Comparison of ENCODE assay signal across 7 cellular contexts in the genomic region with DNA sequence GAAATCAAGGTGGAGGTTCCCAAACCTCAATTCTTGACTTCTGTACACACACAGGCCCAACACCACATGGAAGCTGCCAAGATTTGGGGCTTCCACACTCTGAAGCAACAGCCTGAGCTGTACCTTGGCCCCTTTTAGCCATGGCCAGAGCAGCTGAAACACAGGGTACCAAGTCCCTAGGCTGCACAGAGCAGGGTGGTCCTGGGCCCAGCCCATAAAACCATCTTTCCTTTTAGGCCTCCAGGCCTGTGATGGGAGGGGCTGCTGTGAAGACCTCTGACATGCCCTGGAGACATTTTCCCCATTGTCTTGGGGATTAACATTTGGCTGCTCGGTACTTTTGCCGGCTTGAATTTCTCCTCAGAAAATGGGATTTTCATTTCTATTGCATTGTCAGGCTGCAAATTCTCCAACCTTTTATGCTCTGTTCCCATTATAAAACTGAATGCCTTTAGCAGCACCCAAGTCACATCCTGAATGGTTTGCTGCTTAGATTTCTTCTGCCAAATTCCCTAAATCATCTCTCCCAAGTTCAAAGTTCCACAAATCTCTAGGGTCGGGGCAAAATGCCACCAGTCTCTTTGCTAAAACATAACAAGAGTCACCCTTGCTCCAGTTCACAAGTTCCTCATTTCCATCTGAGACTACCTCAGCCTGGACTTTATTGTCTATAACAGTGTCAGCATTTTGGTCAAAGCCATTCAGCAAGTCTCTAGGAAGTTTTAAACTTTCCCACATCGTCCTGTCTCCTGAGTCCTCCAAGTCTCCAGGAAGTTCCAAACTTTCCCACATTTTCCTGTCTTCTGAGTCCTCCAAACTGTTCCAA.
A peak's percentile ranks its signal among the peaks of the same experiment; 100 is the strongest.
DNase-seq lines count a peak whose midpoint lies in the region; ATAC-seq lines count a peak whose summit lies in the region.
"Not testable (repeated sequence)": the region's sequence is repeated elsewhere in the genome, so short reads cannot be mapped to it uniquely, and the experiment has no call there.

No MANE protein-coding gene starts in this region.

- H3K9me3 ChIP-seq in HAP-1, result not testable (repeated sequence)

- DNase-seq in CD1c-positive myeloid dendritic cell (ENCODE audit: extremely low spot score) (peak; percentile 20), HAP-1 (ENCODE audit: low spot score in 2 of 2) (peak; percentile 74 to 87), OCI-M1 (lab: John Stamatoyannopoulos, UW) (peak; percentile 27)
- not testable (repeated sequence) for DNase-seq in activated CD8-positive, alpha-beta T cell treated with anti-CD3 and anti-CD28 coated beads, Interleukin-2, amount 10 ng/mL, durations not matched to agents 7 days and 5 days; activated T-helper 2 cell treated with anti-CD3 and anti-CD28 coated beads, Interferon-gamma antibody, Interleukin-2, Interleukin-4, amounts not matched to agents 10 μg/mL and 5 μg/mL and 100 μg/mL, durations not matched to agents 14 hours and 24 hours and 36 hours (ENCODE audit: low spot score); naive B cell

- H3K27me3 Mint-ChIP-seq in activated CD8-positive, alpha-beta T cell treated with anti-CD3 and anti-CD28 coated beads, Interleukin-2, amount 10 ng/mL, durations not matched to agents 7 days and 5 days (ENCODE audit: low read depth); activated T-helper 2 cell treated with anti-CD3 and anti-CD28 coated beads, Interferon-gamma antibody, Interleukin-2, Interleukin-4, amounts not matched to agents 10 μg/mL and 5 μg/mL and 100 μg/mL, durations not matched to agents 14 hours and 24 hours and 36 hours (ENCODE audit: low read depth); dendritic cell treated with granulocyte-macrophage colony-stimulating factor and Interleukin-4, amounts not matched to agents 40 ng/mL and 50 ng/mL, for 4 days; naive B cell: not testable (repeated sequence)

- intact Hi-C loops in activated T-helper 2 cell treated with anti-CD3 and anti-CD28 coated beads, Interferon-gamma antibody, Interleukin-2, Interleukin-4, amounts not matched to agents 10 μg/mL and 5 μg/mL and 100 μg/mL, durations not matched to agents 14 hours and 24 hours and 36 hours (cut with micrococcal nuclease), result loop anchor here (5.0 kb wide), 2 partner anchors 43 to 83 kb away; partner anchors contain the start of gene USP15
- intact Hi-C loops in dendritic cell treated with granulocyte-macrophage colony-stimulating factor and Interleukin-4, amounts not matched to agents 40 ng/mL and 50 ng/mL, for 4 days (cut with micrococcal nuclease), result not testable (repeated sequence)

- CTCF ChIA-PET in activated CD8-positive, alpha-beta T cell treated with anti-CD3 and anti-CD28 coated beads, Interleukin-2, amount 10 ng/mL, durations not matched to agents 7 days and 5 days (lab: Charles Lee), result not testable (repeated sequence)

- peaks cover 67% of the 10 kb centered on the region for H3K36me3 Mint-ChIP-seq in activated CD8-positive, alpha-beta T cell treated with anti-CD3 and anti-CD28 coated beads, Interleukin-2, amount 10 ng/mL, durations not matched to agents 7 days and 5 days (ENCODE audit: low read depth)
- peaks cover 73% of the 10 kb centered on the region for H3K36me3 Mint-ChIP-seq in activated T-helper 2 cell treated with anti-CD3 and anti-CD28 coated beads, Interferon-gamma antibody, Interleukin-2, Interleukin-4, amounts not matched to agents 10 μg/mL and 5 μg/mL and 100 μg/mL, durations not matched to agents 14 hours and 24 hours and 36 hours (ENCODE audit: low read depth)
- H3K36me3 Mint-ChIP-seq in dendritic cell treated with granulocyte-macrophage colony-stimulating factor and Interleukin-4, amounts not matched to agents 40 ng/mL and 50 ng/mL, for 4 days (ENCODE audit: low read depth), result peaks cover 77% of the 10 kb centered on the region
- H3K36me3 Mint-ChIP-seq in naive B cell, result peaks cover 36 to 45% of the 10 kb centered on the region in 2 donors

- H3K4me1 Mint-ChIP-seq in activated CD8-positive, alpha-beta T cell treated with anti-CD3 and anti-CD28 coated beads, Interleukin-2, amount 10 ng/mL, durations not matched to agents 7 days and 5 days (ENCODE audit: low read depth), result peaks cover 14% of the 10 kb centered on the region
- peaks cover 20% of the 10 kb centered on the region for H3K4me1 Mint-ChIP-seq in activated T-helper 2 cell treated with anti-CD3 and anti-CD28 coated beads, Interferon-gamma antibody, Interleukin-2, Interleukin-4, amounts not matched to agents 10 μg/mL and 5 μg/mL and 100 μg/mL, durations not matched to agents 14 hours and 24 hours and 36 hours (ENCODE audit: low read depth)
- H3K4me1 Mint-ChIP-seq in dendritic cell treated with granulocyte-macrophage colony-stimulating factor and Interleukin-4, amounts not matched to agents 40 ng/mL and 50 ng/mL, for 4 days (ENCODE audit: low read depth), result peaks cover 67% of the 10 kb centered on the region
- H3K4me1 Mint-ChIP-seq in naive B cell, result peaks cover 30 to 50% (median 30%) of the 10 kb centered on the region in 3 donors

- H3K27ac Mint-ChIP-seq in activated CD8-positive, alpha-beta T cell treated with anti-CD3 and anti-CD28 coated beads, Interleukin-2, amount 10 ng/mL, durations not matched to agents 7 days and 5 days, result peak overlapping the region; percentile 37
- peak overlapping the region; percentile 41 for H3K27ac Mint-ChIP-seq in activated T-helper 2 cell treated with anti-CD3 and anti-CD28 coated beads, Interferon-gamma antibody, Interleukin-2, Interleukin-4, amounts not matched to agents 10 μg/mL and 5 μg/mL and 100 μg/mL, durations not matched to agents 14 hours and 24 hours and 36 hours
- H3K27ac Mint-ChIP-seq in dendritic cell treated with granulocyte-macrophage colony-stimulating factor and Interleukin-4, amounts not matched to agents 40 ng/mL and 50 ng/mL, for 4 days, result peak overlapping the region; percentile 59
- peak overlapping the region in 4 of 6 donors; percentile 38 to 76 (median 65) for H3K27ac Mint-ChIP-seq in naive B cell

- H3K36me3 ChIP-seq in HAP-1 (replicated peaks), result not testable (repeated sequence)

- in situ Hi-C loops in HAP-1 (cut with MboI; ENCODE audit: low sequenced_read_pairs), result not testable (repeated sequence)

- ATAC-seq in activated CD8-positive, alpha-beta T cell treated with anti-CD3 and anti-CD28 coated beads, Interleukin-2, amount 10 ng/mL, durations not matched to agents 7 days and 5 days; naive B cell (ENCODE audit: low read depth in 2 of 2): not testable (repeated sequence)

- H3K4me3 ChIP-seq in HAP-1, result not testable (repeated sequence)

- H3K4me1 ChIP-seq in HAP-1, result peaks cover 19% of the 10 kb centered on the region

- POLR2A ChIA-PET in activated CD8-positive, alpha-beta T cell treated with anti-CD3 and anti-CD28 coated beads, Interleukin-2, amount 10 ng/mL, durations not matched to agents 7 days and 5 days (lab: Charles Lee), result not testable (repeated sequence)

- H3K9me3 Mint-ChIP-seq in activated CD8-positive, alpha-beta T cell treated with anti-CD3 and anti-CD28 coated beads, Interleukin-2, amount 10 ng/mL, durations not matched to agents 7 days and 5 days (ENCODE audit: insufficient read depth); naive B cell: not testable (repeated sequence)
- peaks cover 29% of the 10 kb centered on the region for H3K9me3 Mint-ChIP-seq in activated T-helper 2 cell treated with anti-CD3 and anti-CD28 coated beads, Interferon-gamma antibody, Interleukin-2, Interleukin-4, amounts not matched to agents 10 μg/mL and 5 μg/mL and 100 μg/mL, durations not matched to agents 14 hours and 24 hours and 36 hours
- H3K9me3 Mint-ChIP-seq in dendritic cell treated with granulocyte-macrophage colony-stimulating factor and Interleukin-4, amounts not matched to agents 40 ng/mL and 50 ng/mL, for 4 days, result peaks cover 24% of the 10 kb centered on the region

- not testable (repeated sequence) for H3K27me3 ChIP-seq in HAP-1 (ENCODE audit: low read depth)

- not testable (repeated sequence) for H3K4me3 Mint-ChIP-seq in activated CD8-positive, alpha-beta T cell treated with anti-CD3 and anti-CD28 coated beads, Interleukin-2, amount 10 ng/mL, durations not matched to agents 7 days and 5 days; activated T-helper 2 cell treated with anti-CD3 and anti-CD28 coated beads, Interferon-gamma antibody, Interleukin-2, Interleukin-4, amounts not matched to agents 10 μg/mL and 5 μg/mL and 100 μg/mL, durations not matched to agents 14 hours and 24 hours and 36 hours (ENCODE audit: low read depth); dendritic cell treated with granulocyte-macrophage colony-stimulating factor and Interleukin-4, amounts not matched to agents 40 ng/mL and 50 ng/mL, for 4 days; naive B cell
